In genomic region chr20:9142809-9143208, GRCh38 we compare ENCODE assay signal across 24 cellular contexts.
"Had no signal": no experiment of that assay in that cellular context is flagged by ENCODE, and none has a peak within 500 bp of the region (broad histone marks: within the 10 kb centered on the region; RNA-seq: fewer than 3 reads in every experiment).

No MANE protein-coding gene starts in this region.

- H3K4me1 Mint-ChIP-seq: immature natural killer cell, naive B cell had no signal

- H3K27ac Mint-ChIP-seq: immature natural killer cell; mesothelial cell of epicardium; naive B cell; naive thymus-derived CD8-positive, alpha-beta T cell had no signal

- H3K4me1 ChIP-seq: foreskin keratinocyte had no signal

- H3K36me3 Mint-ChIP-seq: immature natural killer cell; mesothelial cell of epicardium; naive B cell; naive thymus-derived CD8-positive, alpha-beta T cell had no signal

- H3K4me3 Mint-ChIP-seq: immature natural killer cell; mesothelial cell of epicardium; naive thymus-derived CD8-positive, alpha-beta T cell had no signal

- H3K27ac ChIP-seq: dorsolateral prefrontal cortex, foreskin keratinocyte, gastroesophageal sphincter, hepatocyte, left lung, lower lobe of right lung had no signal

- FAIRE-seq: endothelial cell of umbilical vein, frontal cortex, kidney had no signal

- H3K36me3 ChIP-seq: esophagus muscularis mucosa, gastroesophageal sphincter, left lung, lower lobe of right lung had no signal

- H3K27me3 ChIP-seq: esophagus muscularis mucosa, foreskin keratinocyte, gastroesophageal sphincter, heart left ventricle, hepatocyte, left lung had no signal

- H2AFZ ChIP-seq: hepatocyte had no signal

- H3K9me3 ChIP-seq: lower lobe of right lung, mucosa of descending colon had no signal

- ATAC-seq: foreskin keratinocyte; gastroesophageal sphincter; heart left ventricle; left lung; lower lobe of right lung; mucosa of descending colon; naive thymus-derived CD8-positive, alpha-beta T cell had no signal

- DNase-seq: dermis blood vessel endothelial cell; dorsolateral prefrontal cortex; effector CD4-positive, alpha-beta T cell; effector memory CD4-positive, alpha-beta T cell; foreskin keratinocyte; heart left ventricle; hypothalamus; immature natural killer cell; islet precursor cell; kidney; kidney glomerular epithelial cell; left lung; left ventricle myocardium superior; lower lobe of right lung; mesenchymal stem cell; mucosa of descending colon; naive B cell; naive thymus-derived CD8-positive, alpha-beta T cell had no signal

- H3K4me3 ChIP-seq: dorsolateral prefrontal cortex, esophagus muscularis mucosa, gastroesophageal sphincter, heart left ventricle, hepatocyte, left lung, lower lobe of right lung, mucosa of descending colon had no signal

- H3K79me2 ChIP-seq: hepatocyte had no signal

- H3K27me3 Mint-ChIP-seq: naive B cell had no signal

- H3K4me2 ChIP-seq: hepatocyte had no signal
